In the genomic region with DNA sequence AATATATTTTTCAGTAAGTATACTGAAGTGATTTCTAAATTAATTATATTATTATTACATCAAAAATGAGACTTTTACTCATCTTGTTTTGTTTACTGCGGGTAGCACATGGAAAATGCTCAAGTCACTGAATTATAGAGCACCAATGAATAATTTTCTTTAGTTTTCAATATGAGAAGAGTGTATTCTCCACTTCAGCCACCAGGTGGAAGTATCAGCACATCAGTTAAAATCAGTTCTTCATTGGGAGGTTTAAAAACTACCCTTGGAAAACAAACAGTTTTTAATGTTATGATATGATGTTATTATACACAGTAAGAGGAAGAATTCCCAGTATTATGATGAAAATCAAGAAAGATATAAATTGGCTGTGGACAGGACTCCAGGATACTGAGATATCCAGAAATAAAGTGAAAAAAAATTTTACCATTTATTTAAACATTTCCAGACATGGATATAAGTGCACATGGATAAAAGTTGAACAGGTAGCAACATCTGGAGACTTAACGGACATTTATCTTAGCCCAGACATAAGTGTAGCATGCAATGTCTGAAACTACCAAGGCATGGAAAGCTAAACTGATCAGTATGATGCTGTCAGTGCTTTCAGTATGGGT, we compare ENCODE assay signal across 7 cellular contexts.
DNase-seq lines count a peak whose midpoint lies in the region; ATAC-seq and TF ChIP-seq lines count a peak whose summit lies in the region.

No MANE protein-coding gene starts in this region.

- H3K9me3 ChIP-seq in colonic mucosa (no peaks in the 10 kb centered on the region), mucosa of descending colon (no peaks in the 10 kb centered on the region)

- no peak overlapping the region for H3K4me3 ChIP-seq in colonic mucosa
- H3K4me3 ChIP-seq in mucosa of descending colon: no peak overlapping the region

- peak; percentile 80 for ATAC-seq in HG02981 (IDR thresholded peaks at IDR 0.05; ENCODE audit: unreplicated experiment)
- ATAC-seq in mucosa of descending colon: peak; percentile 50
- no peak for ATAC-seq in HG02970 (IDR thresholded peaks at IDR 0.05; ENCODE audit: low FRiP score, unreplicated experiment)

- H3K4me1 ChIP-seq in colonic mucosa (no peaks in the 10 kb centered on the region), mucosa of descending colon (ENCODE audit: low read depth) (no peaks in the 10 kb centered on the region)

- no peaks in the 10 kb centered on the region for H3K27me3 ChIP-seq in colonic mucosa

- H3K36me3 ChIP-seq in colonic mucosa (no peaks in the 10 kb centered on the region), mucosa of descending colon (ENCODE audit: low read depth) (no peaks in the 10 kb centered on the region)

- no peak overlapping the region for H3K27ac ChIP-seq in colonic mucosa

- peak; percentile 78 for TF ChIP-seq CTCF in colonic mucosa (IDR thresholded peaks at IDR 0.05)
- TF ChIP-seq CTCF in mucosa of descending colon (IDR thresholded peaks at IDR 0.05): peak; percentile 23

- intact Hi-C loops in colonic mucosa (cut with DNase I): loop anchor here (5.0 to 10.0 kb wide), 2 partner anchors 446 to 1908 kb away; no protein-coding TSS in a partner anchor
- intact Hi-C loops in mucosa of descending colon (cut with DNase I, micrococcal nuclease): loop anchor here (10.0 kb wide), 3 partner anchors 448 to 1908 kb away; no protein-coding TSS in a partner anchor

- no peak overlapping the region for H3K9ac ChIP-seq in colonic mucosa (ENCODE audit: low read depth in 2 of 2, low read length in 2 of 2)

- peak; percentile 58 for DNase-seq in GM03348 (ENCODE audit: low spot score)
- peak; percentile 69 for DNase-seq in NCI-H748 treated with DMSO at 0.1 percent for 48 hours (lab: John Stamatoyannopoulos, UW)
- no peak for DNase-seq in colonic mucosa
- DNase-seq in mucosa of descending colon: peak in 1 of 3 donors; percentile 43
- no peak for DNase-seq in activated effector memory CD4-positive, alpha-beta T cell treated with Interleukin-2 at 50 U/mL for 16 hours

Comparison
In these comparisons a context has a peak if more than half of its experiments do, and no peak if none do; other contexts are left out.
1. DNase-seq: peak in GM03348 (single experiment) and NCI-H748 treated with DMSO at 0.1 percent for 48 hours (single experiment); none in colonic mucosa (single experiment) and activated effector memory CD4-positive, alpha-beta T cell treated with Interleukin-2 at 50 U/mL for 16 hours (single experiment).